In the genomic region with DNA sequence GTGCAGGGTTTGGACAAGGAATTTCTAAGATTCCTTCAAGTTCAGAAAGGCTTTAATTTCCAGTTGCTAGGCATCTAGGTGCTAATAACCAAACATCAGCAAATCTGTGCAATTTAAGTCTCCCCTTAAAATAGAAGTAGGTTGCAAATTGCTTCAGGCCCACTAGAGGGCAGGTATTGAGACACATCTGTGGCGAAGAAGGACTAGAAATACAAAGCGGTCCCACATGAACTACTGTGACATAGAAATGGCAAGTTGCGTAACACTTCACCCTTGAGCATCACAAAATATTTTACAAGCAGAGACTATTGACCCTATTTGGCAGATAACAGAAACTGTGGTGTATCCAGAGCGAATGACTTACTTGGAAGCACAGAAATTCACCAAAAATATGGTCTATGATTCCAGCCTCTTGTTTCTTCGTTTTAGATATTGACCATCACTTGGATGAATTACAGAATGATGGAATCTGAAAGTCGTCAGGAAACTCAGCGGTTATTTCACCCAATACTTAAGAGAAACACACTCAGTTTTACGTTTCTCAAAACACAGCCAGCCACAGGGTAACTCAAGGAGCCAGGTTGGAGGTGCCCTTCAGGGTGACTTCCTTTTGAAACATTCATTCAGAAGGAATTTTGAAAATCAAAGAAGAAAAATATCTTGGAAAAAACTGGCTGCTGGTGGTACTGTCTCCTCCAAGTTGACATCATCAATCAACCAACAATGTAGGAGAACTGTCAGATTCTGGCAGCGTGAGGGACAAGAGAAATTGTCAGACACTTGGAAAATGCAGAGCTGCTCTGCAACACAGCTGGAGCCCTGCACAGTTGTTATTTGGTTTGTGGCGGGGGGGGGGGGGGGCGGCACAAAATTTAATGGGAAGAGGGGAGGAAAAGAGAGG, we compare ENCODE assay signal across 1 cellular context.
TF ChIP-seq lines count a peak whose summit lies in the region.

No MANE protein-coding gene starts in this region.

TF ChIP-seq in GM23338, 12 proteins besides CTCF, POLR2A, EP300 and RAD21 (continued from another document):
- TF ChIP-seq, protein P1, sequence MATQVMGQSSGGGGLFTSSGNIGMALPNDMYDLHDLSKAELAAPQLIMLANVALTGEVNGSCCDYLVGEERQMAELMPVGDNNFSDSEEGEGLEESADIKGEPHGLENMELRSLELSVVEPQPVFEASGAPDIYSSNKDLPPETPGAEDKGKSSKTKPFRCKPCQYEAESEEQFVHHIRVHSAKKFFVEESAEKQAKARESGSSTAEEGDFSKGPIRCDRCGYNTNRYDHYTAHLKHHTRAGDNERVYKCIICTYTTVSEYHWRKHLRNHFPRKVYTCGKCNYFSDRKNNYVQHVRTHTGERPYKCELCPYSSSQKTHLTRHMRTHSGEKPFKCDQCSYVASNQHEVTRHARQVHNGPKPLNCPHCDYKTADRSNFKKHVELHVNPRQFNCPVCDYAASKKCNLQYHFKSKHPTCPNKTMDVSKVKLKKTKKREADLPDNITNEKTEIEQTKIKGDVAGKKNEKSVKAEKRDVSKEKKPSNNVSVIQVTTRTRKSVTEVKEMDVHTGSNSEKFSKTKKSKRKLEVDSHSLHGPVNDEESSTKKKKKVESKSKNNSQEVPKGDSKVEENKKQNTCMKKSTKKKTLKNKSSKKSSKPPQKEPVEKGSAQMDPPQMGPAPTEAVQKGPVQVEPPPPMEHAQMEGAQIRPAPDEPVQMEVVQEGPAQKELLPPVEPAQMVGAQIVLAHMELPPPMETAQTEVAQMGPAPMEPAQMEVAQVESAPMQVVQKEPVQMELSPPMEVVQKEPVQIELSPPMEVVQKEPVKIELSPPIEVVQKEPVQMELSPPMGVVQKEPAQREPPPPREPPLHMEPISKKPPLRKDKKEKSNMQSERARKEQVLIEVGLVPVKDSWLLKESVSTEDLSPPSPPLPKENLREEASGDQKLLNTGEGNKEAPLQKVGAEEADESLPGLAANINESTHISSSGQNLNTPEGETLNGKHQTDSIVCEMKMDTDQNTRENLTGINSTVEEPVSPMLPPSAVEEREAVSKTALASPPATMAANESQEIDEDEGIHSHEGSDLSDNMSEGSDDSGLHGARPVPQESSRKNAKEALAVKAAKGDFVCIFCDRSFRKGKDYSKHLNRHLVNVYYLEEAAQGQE (IDR thresholded peaks at IDR 0.05; ENCODE audit: unreplicated experiment): no peak
- TF ChIP-seq ETS1 (IDR thresholded peaks at IDR 0.05) (no peak), NANOG (IDR thresholded peaks at IDR 0.05; ENCODE audit: borderline replicate concordance) (no peak), JUNB (IDR thresholded peaks at IDR 0.05; ENCODE audit: unreplicated experiment) (no peak)
TF ChIP-seq in GM23338: peak in this region for 0.
